20 cellular contexts compared by ENCODE assay signal in the genomic region with DNA sequence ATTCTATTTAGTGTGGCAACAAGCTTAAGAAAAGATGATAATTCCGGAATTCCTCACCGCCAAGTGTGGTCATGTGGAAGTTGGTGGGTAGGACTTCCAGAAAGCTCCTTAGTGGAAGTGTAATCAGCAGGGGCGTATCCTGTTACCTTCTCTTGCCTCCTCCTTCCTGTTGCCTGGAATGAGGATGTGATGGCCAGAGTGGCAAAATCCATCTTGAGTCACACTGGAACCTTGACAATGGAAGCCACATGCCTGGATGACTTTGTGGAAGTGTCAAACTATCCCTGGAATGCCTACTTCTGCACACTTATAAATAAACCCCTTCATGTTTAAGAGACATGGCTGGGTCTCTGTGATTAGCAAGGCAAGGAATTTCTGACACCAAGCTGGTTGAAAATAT.
DNase-seq lines count a peak whose midpoint lies in the region; FAIRE-seq and TF ChIP-seq lines count a peak whose summit lies in the region.
"Had no signal": no experiment of that assay in that cellular context is flagged by ENCODE, and none has a peak within 500 bp of the region (broad histone marks: within the 10 kb centered on the region; RNA-seq: fewer than 3 reads in every experiment).

No MANE protein-coding gene starts in this region.

- DNase-seq in A172 (ENCODE audit: low spot score) (peak; percentile 10), GM04504 (ENCODE audit: low read depth) (peak; percentile 18), bronchial epithelial cell (ENCODE audit: low read depth) (peak; percentile 24), kidney glomerular epithelial cell (lab: John Stamatoyannopoulos, UW) (peak; percentile 47), cerebellar cortex (ENCODE audit: low spot score) (no peak), middle frontal gyrus (ENCODE audit: extremely low spot score, low spot score) (no peak), NCI-H187 treated with DMSO at 0.1 percent for 48 hours (lab: John Stamatoyannopoulos, UW) (no peak), caudate nucleus (lab: John Stamatoyannopoulos, UW) (no peak)
- DNase-seq: ACHN; activated B cell treated with CpG ODN at 0.5 μM for 24 hours; activated naive CD8-positive, alpha-beta T cell treated with anti-CD3 and anti-CD28 coated beads, Interleukin-2, amount 10 ng/mL, durations not matched to agents 7 days and 5 days; CD4-positive, alpha-beta memory T cell; DMS79 treated with DMSO at 0.1 percent for 48 hours; hippocampal formation; NCI-H2029 treated with DMSO at 0.1 percent for 48 hours; NCI-H526 treated with DMSO at 0.1 percent for 48 hours; T-helper 2 cell had no signal

- H3K4me3 ChIP-seq in bronchial epithelial cell (ENCODE audit: low read depth, low read length) = no peak overlapping the region
- H3K4me3 ChIP-seq: HAP-1, K562, SJSA1 had no signal

- no peak overlapping the region for H3K27ac ChIP-seq in caudate nucleus (ENCODE audit: low read depth, low read length)
- H3K27ac ChIP-seq: SJSA1 had no signal

- TF ChIP-seq CTCF in bronchial epithelial cell (IDR thresholded peaks at IDR 0.05; ENCODE audit: insufficient read depth, low read length, severe bottlenecking) = no peak

- no peaks in the 10 kb centered on the region for H3K36me3 ChIP-seq in bronchial epithelial cell (ENCODE audit: control insufficient read depth, insufficient read depth, low read length)
- H3K36me3 ChIP-seq: HAP-1, SJSA1 had no signal

- peak; percentile 18 for FAIRE-seq in bronchial epithelial cell (lab: Jason Lieb, UNC)
- FAIRE-seq: K562 had no signal

- no peaks in the 10 kb centered on the region for H3K27me3 ChIP-seq in bronchial epithelial cell (ENCODE audit: control insufficient read depth, insufficient read depth, low read length)
- H3K27me3 ChIP-seq: SJSA1 had no signal

Comparison
In these comparisons a context has a peak if more than half of its experiments do, and no peak if none do; other contexts are left out.
1. DNase-seq: peak in A172 (single experiment), GM04504 (single experiment), bronchial epithelial cell (single experiment) and kidney glomerular epithelial cell (single experiment); none in cerebellar cortex (single experiment), middle frontal gyrus (single experiment), NCI-H187 treated with DMSO at 0.1 percent for 48 hours (single experiment) and caudate nucleus (0 of 61).